In genomic region chr11:38384568-38384967, GRCh38 we compare ENCODE assay signal across 16 cellular contexts.
"Had no signal": no experiment of that assay in that cellular context is flagged by ENCODE, and none has a peak within 500 bp of the region (broad histone marks: within the 10 kb centered on the region; RNA-seq: fewer than 3 reads in every experiment).

No MANE protein-coding gene starts in this region.

- H3K4me3 Mint-ChIP-seq: activated CD4-positive, alpha-beta memory T cell treated with anti-CD3 and anti-CD28 coated beads for 36 hours; activated T-cell treated with anti-CD3 and anti-CD28 coated beads, Interleukin-2, amount 50 U/mL, for 72 hours; central memory CD8-positive, alpha-beta T cell; dendritic cell treated with granulocyte-macrophage colony-stimulating factor and Interleukin-4, amounts not matched to agents 40 ng/mL and 50 ng/mL, for 4 days; effector memory CD8-positive, alpha-beta T cell; naive thymus-derived CD8-positive, alpha-beta T cell had no signal

- ATAC-seq: activated T-cell treated with anti-CD3 and anti-CD28 coated beads, Interleukin-2, amount 50 U/mL, for 72 hours; effector memory CD8-positive, alpha-beta T cell; naive thymus-derived CD8-positive, alpha-beta T cell had no signal

- H3K27me3 Mint-ChIP-seq: activated CD4-positive, alpha-beta memory T cell treated with anti-CD3 and anti-CD28 coated beads for 36 hours; central memory CD8-positive, alpha-beta T cell; dendritic cell treated with granulocyte-macrophage colony-stimulating factor and Interleukin-4, amounts not matched to agents 40 ng/mL and 50 ng/mL, for 4 days; effector memory CD8-positive, alpha-beta T cell; naive thymus-derived CD8-positive, alpha-beta T cell had no signal

- H3K27ac ChIP-seq: neutrophil, right atrium auricular region, skin epidermis, stomach, VCaP had no signal

- H3K9me3 Mint-ChIP-seq: dendritic cell treated with granulocyte-macrophage colony-stimulating factor and Interleukin-4, amounts not matched to agents 40 ng/mL and 50 ng/mL, for 4 days had no signal

- H3K27me3 ChIP-seq: neutrophil, right atrium auricular region, stomach had no signal

- H3K4me1 ChIP-seq: right atrium auricular region, stomach had no signal

- H3K27ac Mint-ChIP-seq: activated CD4-positive, alpha-beta memory T cell treated with anti-CD3 and anti-CD28 coated beads for 36 hours; activated T-cell treated with anti-CD3 and anti-CD28 coated beads, Interleukin-2, amount 50 U/mL, for 72 hours; dendritic cell treated with granulocyte-macrophage colony-stimulating factor and Interleukin-4, amounts not matched to agents 40 ng/mL and 50 ng/mL, for 4 days; effector memory CD8-positive, alpha-beta T cell; naive thymus-derived CD8-positive, alpha-beta T cell had no signal

- H3K4me3 ChIP-seq: right atrium auricular region, skin epidermis, stomach had no signal

- H3K9me3 ChIP-seq: neutrophil, right atrium auricular region had no signal

- DNase-seq: activated CD4-positive, alpha-beta memory T cell treated with anti-CD3 and anti-CD28 coated beads for 36 hours; activated naive CD4-positive, alpha-beta T cell; activated T-cell treated with anti-CD3 and anti-CD28 coated beads, Interleukin-2, amount 50 U/mL, for 72 hours; aorta; effector memory CD8-positive, alpha-beta T cell; foreskin melanocyte; head of caudate nucleus; naive thymus-derived CD8-positive, alpha-beta T cell; stomach; T-helper 9 cell had no signal

- H3K4me1 Mint-ChIP-seq: central memory CD8-positive, alpha-beta T cell; naive thymus-derived CD8-positive, alpha-beta T cell had no signal

- H3K36me3 Mint-ChIP-seq: activated CD4-positive, alpha-beta memory T cell treated with anti-CD3 and anti-CD28 coated beads for 36 hours; naive thymus-derived CD8-positive, alpha-beta T cell had no signal
